In genomic region chr13:32586022-32586900, GRCh38 we compare ENCODE assay signal across 8 cellular contexts. TPM values are rescaled to one million over a fixed set of nuclear protein-coding genes. Genes with fewer than 3 reads are reported as not detected.
DNase-seq lines count a peak whose midpoint lies in the region; ATAC-seq and TF ChIP-seq lines count a peak whose summit lies in the region.

Gene PDS5B (plus strand): TSS chr13:32586452. CDS start chr13:32648773, 62,321 bp downstream.

- ATAC-seq in HG02571 (IDR thresholded peaks at IDR 0.05; ENCODE audit: unreplicated experiment): peak; percentile 77

- no peaks in the 10 kb centered on the region for H3K9me2 ChIP-seq in SK-N-SH

- peak within 1 kb of the TSS; percentile 93 for H2AFZ ChIP-seq in SK-N-SH (ENCODE audit: low read depth)

- POLR2A ChIA-PET in GM10248 (lab: Yijun Ruan, JAX) (interaction anchor here (0.6 kb wide), 1 partner anchor 530 kb away, joined by 3 read pairs; no protein-coding TSS in a partner anchor), SK-N-SH (lab: Yijun Ruan, JAX) (interaction anchor here (0.7 to 1.1 kb wide), 2 partner anchors 551 to 957 kb away, joined by 3 to 6 read pairs; no protein-coding TSS in a partner anchor)

- H3K27me3 ChIP-seq in SK-N-SH (ENCODE audit: insufficient read depth): no peaks in the 10 kb centered on the region

- no peaks in the 10 kb centered on the region for H3K36me3 ChIP-seq in SK-N-SH (replicated peaks in 1 of 2; ENCODE audit: control insufficient read depth in 1 of 2, insufficient read depth in 2 of 2, low read length in 1 of 2)

- peak within 1 kb of the TSS; percentile 84 for H3K9ac ChIP-seq in SK-N-SH

- TF ChIP-seq EP300 in SK-N-SH (IDR thresholded peaks at IDR 0.05; ENCODE audit: borderline replicate concordance in 1 of 2, low read depth in 1 of 2, low read length in 1 of 2): peak in 1 of 2 experiments; percentile 34; a peak in 1 of 4 replicates

- H3K27ac Mint-ChIP-seq in activated naive CD4-positive, alpha-beta T cell treated with anti-CD3 and anti-CD28 coated beads, Interleukin-2, amount 50 U/mL, for 24 hours: peak within 1 kb of the TSS; percentile 96

- H3K27ac ChIP-seq in SK-N-SH (ENCODE audit: low read depth in 2 of 2, low read length in 1 of 2) (peak within 1 kb of the TSS; percentile 90 to 97), temporal lobe (ENCODE audit: low read depth, low read length) (peak within 1 kb of the TSS; percentile 85)

- peaks cover 46% of the 10 kb centered on the region for H3K4me1 Mint-ChIP-seq in activated naive CD4-positive, alpha-beta T cell treated with anti-CD3 and anti-CD28 coated beads, Interleukin-2, amount 50 U/mL, for 24 hours

- H3K27me3 Mint-ChIP-seq in activated naive CD4-positive, alpha-beta T cell treated with anti-CD3 and anti-CD28 coated beads, Interleukin-2, amount 50 U/mL, for 24 hours: no peaks in the 10 kb centered on the region

- peak within 1 kb of the TSS; percentile 78 for H3K4me2 ChIP-seq in SK-N-SH

- peaks cover 15 to 26% of the 10 kb centered on the region in 2 experiments; a peak in 3 of 4 replicates for H3K4me1 ChIP-seq in SK-N-SH (ENCODE audit: control insufficient read depth in 1 of 2, insufficient read depth in 2 of 2, low read depth in 1 of 2, low read length in 1 of 2)

- H3F3A ChIP-seq in SK-N-SH (replicated peaks; ENCODE audit: insufficient read depth): peaks cover 8% of the 10 kb centered on the region

- no peaks in the 10 kb centered on the region for H3K36me3 Mint-ChIP-seq in activated naive CD4-positive, alpha-beta T cell treated with anti-CD3 and anti-CD28 coated beads, Interleukin-2, amount 50 U/mL, for 24 hours

- DNase-seq in GM10248 (ENCODE audit: extremely low spot score): peak; percentile 93
- peak; percentile 65 for DNase-seq in NCI-H1048 (lab: John Stamatoyannopoulos, UW)
- DNase-seq in SK-N-SH: peak; percentile 98
- DNase-seq in glomerular endothelial cell (ENCODE audit: extremely low read depth, low read depth, low spot score): peak; percentile 16
- peak; percentile 94 for DNase-seq in occipital lobe (lab: John Stamatoyannopoulos, UW)

- 3% methylated on average over 30 of the region's 97 CpGs for WGBS in SK-N-SH (ENCODE audit: low lambda C conversion rate)

- H3K4me3 ChIP-seq in SK-N-SH (ENCODE audit: low read depth in 2 of 2, low read length in 1 of 2): peak within 1 kb of the TSS; percentile 88 to 91

- peak; percentile 88 for TF ChIP-seq RAD21 in SK-N-SH (IDR thresholded peaks at IDR 0.05; ENCODE audit: low read length)

- no peaks in the 10 kb centered on the region for H3K9me3 Mint-ChIP-seq in activated naive CD4-positive, alpha-beta T cell treated with anti-CD3 and anti-CD28 coated beads, Interleukin-2, amount 50 U/mL, for 24 hours

- CTCF ChIA-PET in GM10248 (lab: Yijun Ruan, JAX): interaction anchor here (0.6 to 2.6 kb wide), 37 partner anchors 37 to 1491 kb away, joined by 3 to 24 read pairs (median 4); partner anchors contain the start of genes BRCA2, N4BP2L2, RFC3 and ZAR1L
- CTCF ChIA-PET in SK-N-SH (lab: Yijun Ruan, JAX): interaction anchor here (0.6 to 4.8 kb wide), 33 partner anchors 17 to 1490 kb away, joined by 3 to 28 read pairs (median 4); no protein-coding TSS in a partner anchor

- peaks cover 42% of the 10 kb centered on the region for H3K79me2 ChIP-seq in SK-N-SH (ENCODE audit: insufficient read depth)

- H3K9me3 ChIP-seq in SK-N-SH: no peaks in the 10 kb centered on the region

- H4K20me1 ChIP-seq in SK-N-SH (ENCODE audit: insufficient read depth): peaks cover 17% of the 10 kb centered on the region

- TF ChIP-seq CTCF in GM10248 (IDR thresholded peaks at IDR 0.05; ENCODE audit: control extremely low read depth, extremely low read depth, low read depth, missing control alignments) (peak; percentile 90), SK-N-SH (IDR thresholded peaks at IDR 0.05) (peak; percentile 74)

- H3K4me3 Mint-ChIP-seq in activated naive CD4-positive, alpha-beta T cell treated with anti-CD3 and anti-CD28 coated beads, Interleukin-2, amount 50 U/mL, for 24 hours: peak within 1 kb of the TSS; percentile 97

TF ChIP-seq in SK-N-SH, 30 proteins besides CTCF, POLR2A, EP300 and RAD21 (continues in another document):
- TF ChIP-seq NRF1 (IDR thresholded peaks at IDR 0.05; ENCODE audit: low read depth, low read length) (peak; percentile 60), MEF2A (IDR thresholded peaks at IDR 0.05; ENCODE audit: borderline replicate concordance, low read depth) (no peak), FOXM1 (IDR thresholded peaks at IDR 0.05; ENCODE audit: low read depth) (no peak), CHD2 (IDR thresholded peaks at IDR 0.05; ENCODE audit: low read length, partially characterized antibody) (peak; percentile 10), NFIC (IDR thresholded peaks at IDR 0.05; ENCODE audit: borderline replicate concordance) (no peak), USF2 (IDR thresholded peaks at IDR 0.05; ENCODE audit: borderline replicate concordance, low read depth, low read length) (no peak), TAF1 (IDR thresholded peaks at IDR 0.05; ENCODE audit: borderline replicate concordance, low read depth, low read length) (peak; percentile 93), RFX5 (IDR thresholded peaks at IDR 0.05; ENCODE audit: low read length) (no peak), REST (IDR thresholded peaks at IDR 0.05; ENCODE audit: low read depth, low read length) (peak; percentile 71), POLR2AphosphoS5 (IDR thresholded peaks at IDR 0.05; ENCODE audit: low read depth, low read length) (0 out of 2 replicates have a peak, but pooled peaks have one; percentile 25), SMC3 (IDR thresholded peaks at IDR 0.05; ENCODE audit: low read depth, low read length) (peak; percentile 87), ELF1 (IDR thresholded peaks at IDR 0.05) (0 out of 2 replicates have a peak, but pooled peaks have one; percentile 12), FOXJ3 (CRISPR knock-in tag; IDR thresholded peaks at IDR 0.05) (no peak), MXI1 (IDR thresholded peaks at IDR 0.05; ENCODE audit: low read depth, low read length) (peak; percentile 83), TEAD4 (IDR thresholded peaks at IDR 0.05; ENCODE audit: borderline replicate concordance, insufficient read depth) (no peak), GABPA (IDR thresholded peaks at IDR 0.05; ENCODE audit: low read depth) (no peak), RCOR1 (IDR thresholded peaks at IDR 0.05; ENCODE audit: low read length) (no peak), FOSL2 (IDR thresholded peaks at IDR 0.05; ENCODE audit: borderline replicate concordance, low read depth) (no peak)
- TF ChIP-seq, protein P1, sequence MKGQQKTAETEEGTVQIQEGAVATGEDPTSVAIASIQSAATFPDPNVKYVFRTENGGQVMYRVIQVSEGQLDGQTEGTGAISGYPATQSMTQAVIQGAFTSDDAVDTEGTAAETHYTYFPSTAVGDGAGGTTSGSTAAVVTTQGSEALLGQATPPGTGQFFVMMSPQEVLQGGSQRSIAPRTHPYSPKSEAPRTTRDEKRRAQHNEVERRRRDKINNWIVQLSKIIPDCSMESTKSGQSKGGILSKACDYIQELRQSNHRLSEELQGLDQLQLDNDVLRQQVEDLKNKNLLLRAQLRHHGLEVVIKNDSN (IDR thresholded peaks at IDR 0.05; ENCODE audit: borderline replicate concordance, low read depth): no peak
- TF ChIP-seq, protein P2, sequence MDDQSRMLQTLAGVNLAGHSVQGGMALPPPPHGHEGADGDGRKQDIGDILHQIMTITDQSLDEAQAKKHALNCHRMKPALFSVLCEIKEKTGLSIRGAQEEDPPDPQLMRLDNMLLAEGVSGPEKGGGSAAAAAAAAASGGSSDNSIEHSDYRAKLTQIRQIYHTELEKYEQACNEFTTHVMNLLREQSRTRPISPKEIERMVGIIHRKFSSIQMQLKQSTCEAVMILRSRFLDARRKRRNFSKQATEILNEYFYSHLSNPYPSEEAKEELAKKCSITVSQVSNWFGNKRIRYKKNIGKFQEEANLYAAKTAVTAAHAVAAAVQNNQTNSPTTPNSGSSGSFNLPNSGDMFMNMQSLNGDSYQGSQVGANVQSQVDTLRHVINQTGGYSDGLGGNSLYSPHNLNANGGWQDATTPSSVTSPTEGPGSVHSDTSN (IDR thresholded peaks at IDR 0.05): peak; percentile 29; the same call in 1 of the 2 replicates

RNA-seq across cellular contexts. Expression of gene PDS5B, which starts in this region (rescaled TPM):
- polyA plus RNA-seq in SK-N-SH (2012; rRNA removed): 3.7 and 3.8 TPM in 2 replicates
- polyA plus RNA-seq in SK-N-SH (2012; cell fraction: cytosol; rRNA removed): 4.6 and 5.5 TPM in 2 replicates
- polyA plus RNA-seq in SK-N-SH (2012; cell fraction: nucleus; rRNA removed): 3.4 and 8.0 TPM in 2 replicates
- total RNA-seq in glomerular endothelial cell (21.8 and 26.4 TPM in 2 replicates), occipital lobe (166 TPM), temporal lobe (96.9 TPM)

Comparison
In these comparisons a context has a peak if more than half of its experiments do, and no peak if none do; other contexts are left out.
1. Peak in every context shown above with its lines: DNase-seq, ATAC-seq, H3K4me3 ChIP-seq and H3K27ac ChIP-seq.
2. DNase-seq: peak in every context shown above with its lines; median percentile 98 in SK-N-SH; 94 in occipital lobe; 93 in GM10248; 65 in NCI-H1048; 16 in glomerular endothelial cell.